Comparison of ENCODE assay signal across 17 cellular contexts in the genomic region with DNA sequence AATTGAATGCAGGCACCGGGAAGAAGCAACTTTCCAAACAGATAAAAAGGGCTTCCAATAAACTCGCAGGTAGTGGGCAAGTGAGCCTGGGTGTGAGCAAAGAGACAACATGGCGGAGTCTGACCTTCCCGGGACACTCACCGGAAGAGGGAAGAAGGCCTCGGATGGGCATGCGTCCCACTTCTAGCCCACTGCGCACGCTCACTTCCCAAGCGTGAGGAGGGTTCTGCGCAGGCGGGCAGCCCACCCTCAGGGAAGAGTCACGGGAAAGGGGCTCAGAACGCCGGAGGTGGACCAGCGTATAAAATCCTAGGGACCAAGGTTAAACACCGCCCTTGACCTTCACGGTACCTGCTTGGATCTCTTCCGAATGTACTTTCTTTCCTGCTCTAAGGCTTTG.
DNase-seq lines count a peak whose midpoint lies in the region; ATAC-seq and TF ChIP-seq lines count a peak whose summit lies in the region.
"Had no signal": no experiment of that assay in that cellular context is flagged by ENCODE, and none has a peak within 500 bp of the region (broad histone marks: within the 10 kb centered on the region; RNA-seq: fewer than 3 reads in every experiment).

No MANE protein-coding gene starts in this region.

- peak overlapping the region; percentile 29 for H3K18ac ChIP-seq in neuronal stem cell (ENCODE audit: low read length)

- H3K36me3 ChIP-seq in GM23338 (ENCODE audit: insufficient read depth): no peaks in the 10 kb centered on the region
- no peaks in the 10 kb centered on the region for H3K36me3 ChIP-seq in neuronal stem cell (replicated peaks in 1 of 2; ENCODE audit: control insufficient read depth in 2 of 2, insufficient read depth in 2 of 2, low read length in 2 of 2)
- H3K36me3 ChIP-seq in testis (ENCODE audit: low read depth, missing control alignments): no peaks in the 10 kb centered on the region
- H3K36me3 ChIP-seq: BE2C had no signal

- no peaks in the 10 kb centered on the region for H3K79me1 ChIP-seq in neuronal stem cell (ENCODE audit: low read depth, low read length)

- no peak overlapping the region for H2BK120ac ChIP-seq in neuronal stem cell (ENCODE audit: low read depth, low read length)

- H3F3A ChIP-seq in GM23338 (replicated peaks; ENCODE audit: low read depth): no peaks in the 10 kb centered on the region

- peak overlapping the region; percentile 91 for H3K14ac ChIP-seq in neuronal stem cell (ENCODE audit: low read length)

- H2AFZ ChIP-seq in GM23338 (0 out of 2 replicates have a peak overlapping the region, but pooled peaks have one; percentile 47), neuronal stem cell (ENCODE audit: low read length) (no peak overlapping the region)

- intact Hi-C loops in testis (cut with DNase I; ENCODE audit: low total_unique reads): no loop called here

- DNase-seq in GM23338 (ENCODE audit: low spot score): no peak
- peak; percentile 16 for DNase-seq in ecto neural progenitor cell (ENCODE audit: low spot score)
- no peak for DNase-seq in neuronal stem cell (ENCODE audit: low spot score)
- peak; percentile 78 for DNase-seq in testis
- no peak for DNase-seq in SHP77 treated with DMSO at 0.1 percent for 48 hours (lab: John Stamatoyannopoulos, UW)
- DNase-seq in T-helper 9 cell: no peak
- no peak for DNase-seq in omental fat pad (ENCODE audit: low spot score)
- DNase-seq: BE2C; Caco-2; CD8-positive, alpha-beta memory T cell; DND-41; GDM1; HCEC 1CT; HFFc6 had no signal

- H3K79me2 ChIP-seq in GM23338 (replicated peaks; ENCODE audit: insufficient read depth): no peaks in the 10 kb centered on the region

- H3K4me1 ChIP-seq in GM23338 (ENCODE audit: insufficient read depth) (no peaks in the 10 kb centered on the region), neuronal stem cell (ENCODE audit: control insufficient read depth in 2 of 2, insufficient read depth in 1 of 2, low read depth in 1 of 2, low read length in 2 of 2) (peaks cover 1 to 6% of the 10 kb centered on the region in 2 donors), testis (peaks cover 18% of the 10 kb centered on the region)
- H3K4me1 ChIP-seq: BE2C, Caco-2 had no signal

- no peaks in the 10 kb centered on the region for H4K20me1 ChIP-seq in GM23338 (replicated peaks; ENCODE audit: insufficient read depth)

- no peak for TF ChIP-seq POLR2A in testis (IDR thresholded peaks at IDR 0.05)

- no peak overlapping the region for H4K8ac ChIP-seq in neuronal stem cell (ENCODE audit: low read depth, low read length)

- ATAC-seq in GM23338 (no peak), omental fat pad (ENCODE audit: low FRiP score) (no peak), GM19452 (IDR thresholded peaks at IDR 0.05; ENCODE audit: unreplicated experiment) (no peak)
- ATAC-seq: A549 had no signal

- H2BK12ac ChIP-seq in neuronal stem cell (ENCODE audit: low read length): no peak overlapping the region

- no CpG with 5 or more reads among the region's 19 CpGs for WGBS in neuronal stem cell (ENCODE audit: extremely low coverage in 2 of 2, insufficient read length in 2 of 2, insufficient replicate concordance in 1 of 2), 2 donors
- 63 to 73% methylated on average over 19 of the region's 19 CpGs for WGBS in testis, 2 donors

- H3K9me2 ChIP-seq in GM23338 (ENCODE audit: insufficient read depth): no peaks in the 10 kb centered on the region

- H3K4me3 Mint-ChIP-seq in GM23338: no peak overlapping the region
- H3K4me3 Mint-ChIP-seq: CD8-positive, alpha-beta memory T cell; HFFc6 had no signal

- no peaks in the 10 kb centered on the region; the same call in 2 of the 3 replicates for H3K36me3 Mint-ChIP-seq in GM23338 (ENCODE audit: low read depth)

- H2BK15ac ChIP-seq in neuronal stem cell (ENCODE audit: low read length): no peak overlapping the region

- no peak overlapping the region for H3K23ac ChIP-seq in neuronal stem cell (ENCODE audit: low read depth, low read length, poor library complexity)

- H3K4me1 Mint-ChIP-seq in GM23338: peaks cover 5% of the 10 kb centered on the region
- H3K4me1 Mint-ChIP-seq: CD8-positive, alpha-beta memory T cell had no signal

- H3K9me3 Mint-ChIP-seq in GM23338: peaks cover 3% of the 10 kb centered on the region; the same call in 1 of the 3 replicates

- H3K4ac ChIP-seq in neuronal stem cell (ENCODE audit: low read length): no peak overlapping the region

- no peak overlapping the region for H3K27ac Mint-ChIP-seq in GM23338
- H3K27ac Mint-ChIP-seq: CD8-positive, alpha-beta memory T cell; HFFc6 had no signal

- no peak overlapping the region for H4K91ac ChIP-seq in neuronal stem cell (ENCODE audit: low read depth, low read length, poor library complexity)

- H2AK5ac ChIP-seq in neuronal stem cell (ENCODE audit: low read depth, low read length): peak overlapping the region; percentile 83

- H3K27me3 Mint-ChIP-seq in GM23338 (ENCODE audit: insufficient read depth, low read depth, poor library complexity): peaks cover 4% of the 10 kb centered on the region

- H3K9me3 ChIP-seq in neuronal stem cell (replicated peaks in 1 of 2; ENCODE audit: control insufficient read depth in 2 of 2, insufficient read depth in 1 of 2, low read depth in 1 of 2, low read length in 2 of 2) (peaks cover 0 to 2% of the 10 kb centered on the region in 2 donors), testis (no peaks in the 10 kb centered on the region)
- H3K9me3 ChIP-seq: A549, BE2C, Caco-2 had no signal

- H3K9ac ChIP-seq in neuronal stem cell (ENCODE audit: low read depth, low read length, poor library complexity): no peak overlapping the region

- H3K4me3 ChIP-seq in GM23338: no peak overlapping the region
- no peak overlapping the region for H3K4me3 ChIP-seq in neuronal stem cell (ENCODE audit: low read length in 2 of 2)
- H3K4me3 ChIP-seq in testis: peak overlapping the region; percentile 4 to 44
- H3K4me3 ChIP-seq: A549 had no signal

- no peak overlapping the region for H3K4me2 ChIP-seq in GM23338
- no peak overlapping the region for H3K4me2 ChIP-seq in neuronal stem cell (ENCODE audit: insufficient read depth, low read length, poor library complexity, severe bottlenecking)
- H3K4me2 ChIP-seq: A549 had no signal

- H3K27me3 ChIP-seq in GM23338 (ENCODE audit: insufficient read depth): no peaks in the 10 kb centered on the region
- peaks cover 0 to 5% (median 0%) of the 10 kb centered on the region in 3 experiments for H3K27me3 ChIP-seq in neuronal stem cell (ENCODE audit: control insufficient read depth in 3 of 3, insufficient read depth in 3 of 3, low read depth in 1 of 3, low read length in 3 of 3)
- no peaks in the 10 kb centered on the region for H3K27me3 ChIP-seq in testis

- no peak overlapping the region for H3K27ac ChIP-seq in GM23338 (ENCODE audit: low read depth)
- H3K27ac ChIP-seq in neuronal stem cell (replicated peaks; ENCODE audit: low read length): no peak overlapping the region
- H3K27ac ChIP-seq in testis: no peak overlapping the region
- H3K27ac ChIP-seq: A549, HL-60 had no signal

- no peak overlapping the region for H2BK5ac ChIP-seq in neuronal stem cell (ENCODE audit: low read length)

- TF ChIP-seq CTCF in GM23338 (conservative IDR thresholded peaks at IDR 0.05; ENCODE audit: low read depth in 2 of 2) (no peak), testis (IDR thresholded peaks at IDR 0.05) (no peak), omental fat pad (IDR thresholded peaks at IDR 0.05) (no peak)

TF ChIP-seq in GM23338, 12 proteins besides CTCF, POLR2A, EP300 and RAD21 (continues in another document):
- TF ChIP-seq JUNB (IDR thresholded peaks at IDR 0.05; ENCODE audit: unreplicated experiment): no peak

Comparison
In these comparisons a context has a peak if more than half of its experiments do, and no peak if none do; other contexts are left out.
1. DNase-seq: peak in ecto neural progenitor cell (single experiment) and testis (single experiment); none in GM23338 (single experiment), neuronal stem cell (single experiment), SHP77 treated with DMSO at 0.1 percent for 48 hours (single experiment), T-helper 9 cell (single experiment) and omental fat pad (single experiment).
2. H3K4me3 ChIP-seq: peak in testis (2 of 2); none in GM23338 (single experiment) and neuronal stem cell (0 of 2).